In genomic region chr19:55545913-55546495, GRCh38 we compare ENCODE assay signal across 10 cellular contexts. TPM values are rescaled to one million over a fixed set of nuclear protein-coding genes. Genes with fewer than 3 reads are reported as not detected.
A peak's percentile ranks its signal among the peaks of the same experiment; 100 is the strongest.
DNase-seq lines count a peak whose midpoint lies in the region; ATAC-seq and TF ChIP-seq lines count a peak whose summit lies in the region.
"Had no signal": no experiment of that assay in that cellular context is flagged by ENCODE, and none has a peak within 500 bp of the region (broad histone marks: within the 10 kb centered on the region; RNA-seq: fewer than 3 reads in every experiment).

No MANE protein-coding gene starts in this region.

- CTCF ChIA-PET in AG04450 (lab: Charles Lee), result interaction anchor here (1.2 kb wide), 1 partner anchor 87 kb away, joined by 3 read pairs; no protein-coding TSS in a partner anchor

- POLR2A ChIA-PET in AG04450 (lab: Yijun Ruan, JAX), result no interaction called here

- H3K4me1 ChIP-seq in heart right ventricle, result peaks cover 17 to 51% (median 40%) of the 10 kb centered on the region in 9 donors

- intact Hi-C loops in heart right ventricle (cut with DNase I), result loop anchor here in 5 of 10 donors (2.0 to 5.0 kb wide), 4 partner anchors 35 to 51 kb away; partner anchors contain the start of genes FIZ1 (in 1 of the 5) and ZNF579 (in 1 of the 5)

- H3K36me3 ChIP-seq in heart right ventricle, result no peaks in the 10 kb centered on the region

- H3K4me3 ChIP-seq in AG04450 (ENCODE audit: low read depth, low read length), result no peak overlapping the region
- H3K4me3 ChIP-seq in heart right ventricle, result peak overlapping the region in 9 of 10 donors; percentile 19 to 38 (median 26)

- H3K9me3 ChIP-seq in AG04450 (ENCODE audit: control insufficient read depth, insufficient read depth, low read length), result peaks cover 11% of the 10 kb centered on the region
- H3K9me3 ChIP-seq in heart right ventricle, result no peaks in the 10 kb centered on the region

- TF ChIP-seq CTCF in AG04450 (IDR thresholded peaks at IDR 0.05; ENCODE audit: low read depth, low read length) (no peak), heart right ventricle (IDR thresholded peaks at IDR 0.05) (no peak)

- DNase-seq in AG04450 (ENCODE audit: low read depth, low spot score), result no peak
- peak; percentile 47 to 63 for DNase-seq in heart right ventricle
- DNase-seq in HK-2 (ENCODE audit: unreplicated experiment), result no peak
- no peak for DNase-seq in A172 (ENCODE audit: low spot score)
- DNase-seq: activated CD8-positive, alpha-beta T cell treated with anti-CD3 and anti-CD28 coated beads for 36 hours; activated naive CD8-positive, alpha-beta T cell treated with anti-CD3 and anti-CD28 coated beads, Interleukin-2, amount 10 ng/mL, durations not matched to agents 7 days and 5 days; NCI-H1930; T-helper 2 cell had no signal

- H3K27me3 ChIP-seq in AG04450 (ENCODE audit: control insufficient read depth, insufficient read depth, low read length) (no peaks in the 10 kb centered on the region), heart right ventricle (peaks cover 0 to 7% (median 0%) of the 10 kb centered on the region in 7 donors)

- ATAC-seq in heart right ventricle, result peak; percentile 64 to 94 (median 79)
- ATAC-seq: activated CD8-positive, alpha-beta T cell treated with anti-CD3 and anti-CD28 coated beads for 36 hours; stimulated activated memory B cell treated with anti-CD40 and anti-IgM and Interleukin-4, amounts not matched to agents 10 μg/mL and 1 μg/mL and 100 μg/mL, for 72 hours had no signal

- H3K27ac ChIP-seq in AG04450 (ENCODE audit: low read depth, low read length) (peak overlapping the region; percentile 11), heart right ventricle (peak overlapping the region; percentile 83 to 93 (median 90))

- WGBS in heart right ventricle, 2 donors, result 23 to 25% methylated on average over 14 of the region's 14 CpGs

RNA-seq across cellular contexts. Expression of gene SBK3, which starts 0.7 kb away (rescaled TPM):
- polyA plus RNA-seq in AG04450 (2011; rRNA removed) (not detected in 2 replicates), heart right ventricle (10 to 100 TPM in 1 of 2 donors, 1 to 10 TPM in 1; 3.2 to 11.3 TPM)
- not detected in 2 replicates for polyA minus RNA-seq in AG04450 (2011; rRNA and poly(A)+ RNA removed)
- 10 to 100 TPM in 4 of 10 donors, 1 to 10 TPM in 6; 2.0 to 33.3 (median 7.3) TPM for total RNA-seq in heart right ventricle
- 0.19 and 0.81 TPM in 2 replicates for total RNA-seq in A172 (2014; rRNA removed; shearing (Covaris generic))
- total RNA-seq: activated CD8-positive, alpha-beta T cell treated with anti-CD3 and anti-CD28 coated beads for 36 hours; activated naive CD8-positive, alpha-beta T cell treated with anti-CD3 and anti-CD28 coated beads, Interleukin-2, amount 10 ng/mL, durations not matched to agents 7 days and 5 days; Daoy had no signal

RNA-seq across cellular contexts. Expression of gene SBK2, which starts 9.1 kb away (rescaled TPM):
- polyA plus RNA-seq in AG04450 (2011; rRNA removed), result 0.10 and 0.15 TPM in 2 replicates
- not detected in 2 replicates for polyA minus RNA-seq in AG04450 (2011; rRNA and poly(A)+ RNA removed)
- 10 to 100 TPM in 1 of 10 donors, 1 to 10 TPM in 9; 1.1 to 14.1 (median 2.0) TPM for total RNA-seq in heart right ventricle
- polyA plus RNA-seq in heart right ventricle, result 1 to 10 TPM in 1 of 2 donors, under 1 TPM in 1; 0.39 to 9.4 TPM
- 0.38 TPM in 1 of 2 replicates, not detected in the other for total RNA-seq in A172 (2014; rRNA removed; shearing (Covaris generic))
- total RNA-seq: activated CD8-positive, alpha-beta T cell treated with anti-CD3 and anti-CD28 coated beads for 36 hours; activated naive CD8-positive, alpha-beta T cell treated with anti-CD3 and anti-CD28 coated beads, Interleukin-2, amount 10 ng/mL, durations not matched to agents 7 days and 5 days; Daoy had no signal

RNA-seq across cellular contexts. Expression of gene ZNF579, which starts 34.6 kb away (rescaled TPM):
- polyA plus RNA-seq in AG04450 (2011; rRNA removed) (4.2 and 5.1 TPM in 2 replicates), heart right ventricle (10 to 100 TPM; 13.1 to 23.8 TPM)
- 4.9 and 11.8 TPM in 2 replicates for polyA minus RNA-seq in AG04450 (2011; rRNA and poly(A)+ RNA removed)
- total RNA-seq in heart right ventricle, result 10 to 100 TPM in 4 of 10 donors, 1 to 10 TPM in 6; 7.1 to 16.9 (median 9.6) TPM
- 7.9 and 16.6 TPM in 2 replicates for total RNA-seq in A172 (2014; rRNA removed; shearing (Covaris generic))

RNA-seq across cellular contexts. Expression of gene FIZ1, which starts 53.3 kb away (rescaled TPM):
- polyA plus RNA-seq in AG04450 (2011; rRNA removed) (3.7 and 4.5 TPM in 2 replicates), heart right ventricle (10 to 100 TPM in 1 of 2 donors, 1 to 10 TPM in 1; 9.3 to 16.5 TPM)
- polyA minus RNA-seq in AG04450 (2011; rRNA and poly(A)+ RNA removed), result 4.1 and 4.5 TPM in 2 replicates
- 10 to 100 TPM; 11.6 to 18.8 (median 13.5) TPM for total RNA-seq in heart right ventricle
- 11.5 and 11.7 TPM in 2 replicates for total RNA-seq in A172 (2014; rRNA removed; shearing (Covaris generic))

RNA-seq across cellular contexts. Expression of gene ZNF524, which starts 54.1 kb away (rescaled TPM):
- 2.6 and 3.5 TPM in 2 replicates for polyA plus RNA-seq in AG04450 (2011; rRNA removed)
- 1.2 and 1.5 TPM in 2 replicates for polyA minus RNA-seq in AG04450 (2011; rRNA and poly(A)+ RNA removed)
- 10 to 100 TPM in 8 of 10 donors, 1 to 10 TPM in 2; 7.9 to 22.0 (median 12.9) TPM for total RNA-seq in heart right ventricle
- polyA plus RNA-seq in heart right ventricle, result 10 to 100 TPM; 34.9 to 39.4 TPM
- total RNA-seq in A172 (2014; rRNA removed; shearing (Covaris generic)), result 20.0 and 23.7 TPM in 2 replicates

Comparison
In these comparisons a context has a peak if more than half of its experiments do, and no peak if none do; other contexts are left out.
1. DNase-seq: peak in heart right ventricle (2 of 2); none in AG04450 (single experiment), HK-2 (single experiment) and A172 (single experiment).